ENCODE assay signal across 8 cellular contexts in genomic region chr17:35930211-35931065, GRCh38.
A peak's percentile ranks its signal among the peaks of the same experiment; 100 is the strongest.
DNase-seq lines count a peak whose midpoint lies in the region; ATAC-seq and TF ChIP-seq lines count a peak whose summit lies in the region.

TSS of gene RDM1 (minus strand) at chr17:35930773. CDS start at chr17:35930727, 46 bp downstream.

- no peak within 1 kb of the TSS for H3K27ac ChIP-seq in caudate nucleus (ENCODE audit: low read depth, low read length)

- no peaks in the 10 kb centered on the region for H3K36me3 ChIP-seq in GM06990 (ENCODE audit: control insufficient read depth, insufficient read depth, low read length)

- peak; percentile 83 for ATAC-seq in HG03103 (IDR thresholded peaks at IDR 0.05; ENCODE audit: low read depth, unreplicated experiment)
- ATAC-seq in HG02970 (IDR thresholded peaks at IDR 0.05; ENCODE audit: low FRiP score, unreplicated experiment) = no peak

- DNase-seq in GM06990 (ENCODE audit: extremely low read depth, insufficient read length) (peak; percentile 90), NCI-H2227 treated with DMSO at 0.1 percent for 48 hours (lab: John Stamatoyannopoulos, UW) (peak; percentile 70), caudate nucleus (lab: John Stamatoyannopoulos, UW) (peak in 52 of 61 donors; percentile 1 to 75 (median 46)), kidney tubule cell (ENCODE audit: low spot score) (peak; percentile 84)
- DNase-seq in activated CD4-positive, CD25-positive, alpha-beta regulatory T cell (lab: John Stamatoyannopoulos, UW) = peak; percentile 13 to 53 (median 40)
- DNase-seq in stimulated activated CD4-positive, alpha-beta T cell treated with anti-CD3 and anti-CD28 coated beads, Interleukin-2, amount 100 ng/mL, for 24 hours = peak; percentile 84 to 93

- H3K4me3 ChIP-seq in GM06990 (replicated peaks; ENCODE audit: low read depth, low read length) = peak within 1 kb of the TSS; percentile 62

- H3K27me3 ChIP-seq in GM06990 (replicated peaks; ENCODE audit: control insufficient read depth, insufficient read depth, low read length) = no peaks in the 10 kb centered on the region

- TF ChIP-seq CTCF in GM06990 (IDR thresholded peaks at IDR 0.05; ENCODE audit: insufficient read depth, low read length, poor library complexity, severe bottlenecking) = no peak
